1 cellular context compared by ENCODE assay signal in the genomic region with DNA sequence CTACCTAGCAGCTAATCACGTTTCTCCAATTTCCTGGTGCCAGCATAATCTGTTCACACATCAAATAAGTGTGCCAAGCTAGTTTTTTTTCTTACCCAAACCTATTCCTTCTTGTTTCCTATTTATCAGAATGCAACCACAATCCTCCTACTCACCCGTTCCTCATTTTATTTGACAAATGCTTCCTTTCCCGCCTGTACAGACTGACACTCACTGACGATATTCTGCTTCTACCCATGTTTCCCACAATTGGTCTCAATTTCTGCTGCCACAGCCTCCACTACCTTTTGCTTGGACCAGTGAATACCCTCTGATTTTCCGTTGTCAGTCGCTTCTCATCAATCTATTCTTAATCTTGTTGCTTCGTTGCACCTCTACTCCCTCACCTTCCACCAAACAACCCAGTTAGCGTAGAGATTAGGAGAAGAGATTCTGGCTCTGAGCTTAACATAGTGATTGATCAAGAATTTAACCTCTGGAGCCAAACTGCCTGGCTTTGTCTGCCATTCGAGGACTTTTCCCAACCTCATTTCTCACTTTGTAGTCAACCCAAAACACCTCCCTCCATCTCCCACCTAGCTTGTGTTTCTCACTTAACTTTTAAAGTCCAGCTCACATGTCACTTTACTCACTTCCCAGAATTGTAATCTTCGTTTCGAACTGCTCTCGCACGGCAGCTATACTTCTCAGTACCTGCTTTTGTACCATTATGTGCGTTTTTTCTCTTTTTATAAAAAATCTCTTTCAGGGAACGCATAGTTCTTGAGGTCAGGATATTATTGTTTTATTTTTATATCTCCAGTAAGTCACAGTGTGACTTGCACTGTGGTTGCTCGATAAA.
TF ChIP-seq lines count a peak whose summit lies in the region.

No MANE protein-coding gene starts in this region.

TF ChIP-seq in A549, 52 proteins besides CTCF, POLR2A, EP300 and RAD21 (continued from another document):
- no peak for TF ChIP-seq PHF8 (IDR thresholded peaks at IDR 0.05; ENCODE audit: borderline replicate concordance, low read depth)
- no peak for TF ChIP-seq NFE2L2 (conservative IDR thresholded peaks at IDR 0.05; ENCODE audit: low read length)
- TF ChIP-seq HMGXB4 (CRISPR knock-in tag; IDR thresholded peaks at IDR 0.05; ENCODE audit: borderline replicate concordance), result no peak
- TF ChIP-seq ZFP36 (IDR thresholded peaks at IDR 0.05; ENCODE audit: borderline replicate concordance, partially characterized antibody), result no peak
- no peak for TF ChIP-seq KDM1A (IDR thresholded peaks at IDR 0.05; ENCODE audit: low read depth)
- no peak for TF ChIP-seq EHMT2 (IDR thresholded peaks at IDR 0.05; ENCODE audit: low read depth)
- no peak for TF ChIP-seq TFCP2L1 (CRISPR knock-in tag; IDR thresholded peaks at IDR 0.05)
- no peak for TF ChIP-seq ZSCAN20 (CRISPR knock-in tag; IDR thresholded peaks at IDR 0.05)
